Comparison of ENCODE assay signal across 17 cellular contexts in genomic region chr13:101178394-101178793, GRCh38.
DNase-seq lines count a peak whose midpoint lies in the region.
"Had no signal": no experiment of that assay in that cellular context is flagged by ENCODE, and none has a peak within 500 bp of the region (broad histone marks: within the 10 kb centered on the region; RNA-seq: fewer than 3 reads in every experiment).

No MANE protein-coding gene starts in this region.

- H3K4me2 ChIP-seq in mesenchymal stem cell (ENCODE audit: low read length, poor library complexity, severe bottlenecking) (no peak overlapping the region), mesendoderm (ENCODE audit: low read length) (no peak overlapping the region)
- H3K4me2 ChIP-seq: KMS-11 had no signal

- H3K36me3 ChIP-seq in mesenchymal stem cell (ENCODE audit: control insufficient read depth in 1 of 2, insufficient read depth in 2 of 2, low read depth in 1 of 2, low read length in 2 of 2) (no peaks in the 10 kb centered on the region), mesendoderm (ENCODE audit: control insufficient read depth, insufficient read depth, low read length) (no peaks in the 10 kb centered on the region)

- H2BK15ac ChIP-seq in mesenchymal stem cell (ENCODE audit: low read depth, poor library complexity, severe bottlenecking) = no peak overlapping the region
- no peak overlapping the region for H2BK15ac ChIP-seq in mesendoderm (replicated peaks; ENCODE audit: low read depth)

- H3K9me3 ChIP-seq in mesenchymal stem cell (ENCODE audit: control insufficient read depth, low read length) = no peaks in the 10 kb centered on the region

- H3K23ac ChIP-seq in mesenchymal stem cell (ENCODE audit: low read length in 2 of 2) (no peak overlapping the region), mesendoderm (ENCODE audit: low read length) (no peak overlapping the region)

- H3K27ac ChIP-seq in mesenchymal stem cell (ENCODE audit: low read length, poor library complexity, severe bottlenecking) (no peak overlapping the region), mesendoderm (ENCODE audit: low read depth, low read length) (no peak overlapping the region)
- H3K27ac ChIP-seq: KMS-11 had no signal

- DNase-seq in DMS79 (lab: John Stamatoyannopoulos, UW) (peak; percentile 89), NCI-H187 treated with DMSO at 0.1 percent for 48 hours (lab: John Stamatoyannopoulos, UW) (peak; percentile 18), NCI-H82 treated with DMSO at 0.1 percent for 48 hours (lab: John Stamatoyannopoulos, UW; ENCODE audit: unreplicated experiment) (peak; percentile 42), mesenchymal stem cell (peak; percentile 2), mesendoderm (no peak), NCI-H774 (lab: John Stamatoyannopoulos, UW) (no peak), NCI-H128 (lab: John Stamatoyannopoulos, UW; ENCODE audit: unreplicated experiment) (no peak)
- no peak for DNase-seq in activated CD4-positive, alpha-beta T cell treated with anti-CD3 and anti-CD28 coated beads for 4 hours
- DNase-seq: CD4-positive, alpha-beta memory T cell; DMS53; H7; MV-4-11; NCI-H1436 treated with DMSO at 0.1 percent for 48 hours; NCI-H2081; NCI-H345; NCI-H69 had no signal

- no peak overlapping the region for H3K9ac ChIP-seq in mesenchymal stem cell (ENCODE audit: low read length)
- no peak overlapping the region for H3K9ac ChIP-seq in mesendoderm (ENCODE audit: low read length)
- H3K9ac ChIP-seq: KMS-11 had no signal

- H2BK120ac ChIP-seq in mesenchymal stem cell (ENCODE audit: low read depth, low read length) (no peak overlapping the region), mesendoderm (ENCODE audit: low read depth, low read length) (no peak overlapping the region)

- H3K4ac ChIP-seq in mesenchymal stem cell (ENCODE audit: low read depth in 1 of 2, low read length in 2 of 2) = no peak overlapping the region
- no peak overlapping the region for H3K4ac ChIP-seq in mesendoderm (ENCODE audit: low read depth, low read length)

- no peak overlapping the region for H3K14ac ChIP-seq in mesenchymal stem cell (ENCODE audit: low read length in 2 of 2)

- H3K79me2 ChIP-seq in mesendoderm (ENCODE audit: control insufficient read depth, insufficient read depth, low read length) = no peaks in the 10 kb centered on the region

- H2BK12ac ChIP-seq in mesenchymal stem cell (ENCODE audit: low read length in 2 of 2) = no peak overlapping the region

- H3K4me3 ChIP-seq in mesenchymal stem cell (ENCODE audit: insufficient read depth in 1 of 2, low read depth in 1 of 2, low read length in 2 of 2) (no peak overlapping the region), mesendoderm (ENCODE audit: low read length) (no peak overlapping the region)

- no peaks in the 10 kb centered on the region for H3K79me1 ChIP-seq in mesenchymal stem cell (replicated peaks; ENCODE audit: low read length, poor library complexity, severe bottlenecking)
- H3K79me1 ChIP-seq in mesendoderm (ENCODE audit: low read length) = no peaks in the 10 kb centered on the region

- H4K8ac ChIP-seq in mesenchymal stem cell (ENCODE audit: low read length) (no peak overlapping the region), mesendoderm (ENCODE audit: low read depth, low read length) (no peak overlapping the region)

- H4K5ac ChIP-seq in mesendoderm (ENCODE audit: low read length) = no peak overlapping the region

- no peak overlapping the region for H2AK5ac ChIP-seq in mesenchymal stem cell (ENCODE audit: low read length, severe bottlenecking)
- no peak overlapping the region for H2AK5ac ChIP-seq in mesendoderm (ENCODE audit: low read length)

- H2BK5ac ChIP-seq in mesenchymal stem cell (ENCODE audit: low read depth, low read length, poor library complexity, severe bottlenecking) (no peak overlapping the region), mesendoderm (ENCODE audit: low read length) (no peak overlapping the region)

- no peak overlapping the region for H4K91ac ChIP-seq in mesenchymal stem cell (ENCODE audit: low read length)

- 10% methylated on average over 2 of the region's 3 CpGs for WGBS in mesenchymal stem cell
- WGBS in mesendoderm (ENCODE audit: extremely low coverage, insufficient coverage, low lambda C conversion rate) = no CpG with 5 or more reads among the region's 3 CpGs

- H3K4me1 ChIP-seq in mesenchymal stem cell (ENCODE audit: control insufficient read depth, insufficient read depth, low read depth, low read length) = no peaks in the 10 kb centered on the region
- H3K4me1 ChIP-seq in mesendoderm (ENCODE audit: control insufficient read depth, low read depth, low read length) = no peaks in the 10 kb centered on the region

- H2AFZ ChIP-seq in mesenchymal stem cell (ENCODE audit: low read depth, low read length) = no peak overlapping the region

- H3K27me3 ChIP-seq in mesenchymal stem cell (ENCODE audit: control insufficient read depth in 1 of 2, insufficient read depth in 1 of 2, low read length in 2 of 2) = no peaks in the 10 kb centered on the region
- H3K27me3 ChIP-seq in mesendoderm (ENCODE audit: insufficient read depth, low read length, poor library complexity) = no peaks in the 10 kb centered on the region

- H3K56ac ChIP-seq in mesendoderm (ENCODE audit: low read length) = no peak overlapping the region

- H3K18ac ChIP-seq in mesenchymal stem cell (ENCODE audit: low read depth in 1 of 2, low read length in 2 of 2) (no peak overlapping the region), mesendoderm (ENCODE audit: low read length) (no peak overlapping the region)

Comparison
In these comparisons a context has a peak if more than half of its experiments do, and no peak if none do; other contexts are left out.
1. DNase-seq: peak in DMS79 (single experiment), NCI-H187 treated with DMSO at 0.1 percent for 48 hours (single experiment), NCI-H82 treated with DMSO at 0.1 percent for 48 hours (single experiment) and mesenchymal stem cell (single experiment); none in mesendoderm (single experiment), NCI-H774 (single experiment), NCI-H128 (single experiment) and activated CD4-positive, alpha-beta T cell treated with anti-CD3 and anti-CD28 coated beads for 4 hours (0 of 2).